Comparison of ENCODE assay signal across 8 cellular contexts in genomic region chr15:99565031-99565280, GRCh38. TPM values are rescaled to one million over a fixed set of nuclear protein-coding genes. Genes with fewer than 3 reads are reported as not detected.
A peak's percentile ranks its signal among the peaks of the same experiment; 100 is the strongest.
DNase-seq lines count a peak whose midpoint lies in the region; ATAC-seq and TF ChIP-seq lines count a peak whose summit lies in the region.

No MANE protein-coding gene starts in this region.

- peak overlapping the region; percentile 89 for H3K4me3 ChIP-seq in GM12875 (ENCODE audit: low read depth, low read length)
- H3K4me3 ChIP-seq in PC-3 (ENCODE audit: low read length) = peak overlapping the region; percentile 64
- peak overlapping the region; percentile 73 to 94 (median 89) for H3K4me3 ChIP-seq in esophagus muscularis mucosa

- H3F3A ChIP-seq in PC-3 (ENCODE audit: low read length, unreplicated experiment) = peaks cover 7% of the 10 kb centered on the region

- BruUV-seq in PC-3 (replicated peaks; lab: Mats Ljungman, UMichigan) = no TSS peak

- peak overlapping the region; percentile 30; the same call in 1 of the 2 replicates for H3K9ac ChIP-seq in PC-3 (ENCODE audit: low read length)

- CTCF ChIA-PET in PC-3 (lab: Charles Lee) = no interaction called here

- 16% methylated on average over 6 of the region's 19 CpGs for WGBS in esophagus muscularis mucosa

- H3K9me3 ChIP-seq in PC-3 (ENCODE audit: low read length) (no peaks in the 10 kb centered on the region), esophagus muscularis mucosa (no peaks in the 10 kb centered on the region)

- ATAC-seq in PC-3 = no peak

- no peak for TF ChIP-seq POLR2A in esophagus muscularis mucosa (IDR thresholded peaks at IDR 0.05; ENCODE audit: low read depth)

- DNase-seq in PC-3 (no peak), esophagus muscularis mucosa (ENCODE audit: extremely low spot score) (no peak), retina (peak; percentile 70), GM10266 (ENCODE audit: extremely low spot score) (no peak), HuH-7 (ENCODE audit: low spot score) (no peak), DMS 273 (lab: John Stamatoyannopoulos, UW; ENCODE audit: unreplicated experiment) (no peak), epidermal melanocyte (ENCODE audit: insufficient read length, low spot score) (no peak)

- intact Hi-C loops in PC-3 (cut with micrococcal nuclease) (loop anchor here (5.0 to 10.0 kb wide), 2 partner anchors 138 to 140 kb away; no protein-coding TSS in a partner anchor), esophagus muscularis mucosa (cut with DNase I) (loop anchor here (5.0 to 10.0 kb wide), 3 partner anchors 58 to 160 kb away; no protein-coding TSS in a partner anchor)

- TF ChIP-seq CTCF in GM12875 (IDR thresholded peaks at IDR 0.05; ENCODE audit: borderline replicate concordance, insufficient read depth, low read depth, low read length) = no peak
- no peak for TF ChIP-seq CTCF in PC-3 (conservative IDR thresholded peaks at IDR 0.05; ENCODE audit: low read depth, low read length)
- no peak for TF ChIP-seq CTCF in esophagus muscularis mucosa (IDR thresholded peaks at IDR 0.05)
- no peak for TF ChIP-seq CTCF in GM10266 (IDR thresholded peaks at IDR 0.05; ENCODE audit: control insufficient read depth, insufficient read depth, low read depth, missing control alignments)

- POLR2A ChIA-PET in PC-3 (lab: Charles Lee; ENCODE audit: unreplicated experiment) = no interaction called here

- no peak for TF ChIP-seq EP300 in esophagus muscularis mucosa (IDR thresholded peaks at IDR 0.05)

- no peak overlapping the region for H3K27ac ChIP-seq in PC-3 (ENCODE audit: low read length)
- peak overlapping the region; percentile 97 to 99 (median 99) for H3K27ac ChIP-seq in esophagus muscularis mucosa (replicated peaks in 1 of 4)

- H3K36me3 ChIP-seq in PC-3 (ENCODE audit: low read depth, low read length) (no peaks in the 10 kb centered on the region), esophagus muscularis mucosa (no peaks in the 10 kb centered on the region)

- H4K20me1 ChIP-seq in PC-3 (ENCODE audit: low read length) = peaks cover 16% of the 10 kb centered on the region

- peak overlapping the region; percentile 80 for H3K4me2 ChIP-seq in PC-3 (ENCODE audit: low read length)

- peaks cover 36% of the 10 kb centered on the region for H3K79me2 ChIP-seq in PC-3 (ENCODE audit: low read length)

- peak overlapping the region; percentile 82 for H2AFZ ChIP-seq in PC-3 (ENCODE audit: low read length)

- H3K27me3 ChIP-seq in PC-3 (ENCODE audit: low read length) (no peaks in the 10 kb centered on the region), esophagus muscularis mucosa (no peaks in the 10 kb centered on the region)

- no peaks in the 10 kb centered on the region for H3K9me2 ChIP-seq in PC-3 (replicated peaks; ENCODE audit: low read length)

- H3K4me1 ChIP-seq in PC-3 (ENCODE audit: insufficient read depth, low read length) (peaks cover 18% of the 10 kb centered on the region; the same call in 1 of the 2 replicates), esophagus muscularis mucosa (peaks cover 27 to 44% (median 42%) of the 10 kb centered on the region in 4 donors)

RNA-seq across cellular contexts. Expression of gene MEF2A, which starts 0.8 kb away (rescaled TPM):
- total RNA-seq in PC-3 (2014; rRNA removed) (16.5 and 21.3 TPM in 2 replicates), esophagus muscularis mucosa (10 to 100 TPM; 63.1 to 76.7 (median 73.3) TPM)
